In genomic region chr5:72749362-72749997, GRCh38 we compare ENCODE assay signal across 28 cellular contexts.
DNase-seq lines count a peak whose midpoint lies in the region; ATAC-seq and TF ChIP-seq lines count a peak whose summit lies in the region.
"Had no signal": no experiment of that assay in that cellular context is flagged by ENCODE, and none has a peak within 500 bp of the region (broad histone marks: within the 10 kb centered on the region; RNA-seq: fewer than 3 reads in every experiment).

No MANE protein-coding gene starts in this region.

- H3K27me3 ChIP-seq in Karpas-422 (ENCODE audit: low read length) = no peaks in the 10 kb centered on the region
- no peaks in the 10 kb centered on the region for H3K27me3 ChIP-seq in endodermal cell (ENCODE audit: control insufficient read depth, insufficient read depth, low read length, poor library complexity, severe bottlenecking)
- peaks cover 0 to 4% (median 0%) of the 10 kb centered on the region in 3 experiments for H3K27me3 ChIP-seq in neuronal stem cell (ENCODE audit: control insufficient read depth in 3 of 3, insufficient read depth in 3 of 3, low read depth in 1 of 3, low read length in 3 of 3)
- no peaks in the 10 kb centered on the region for H3K27me3 ChIP-seq in breast epithelium
- H3K27me3 ChIP-seq: BE2C had no signal

- no peak for TF ChIP-seq POLR2A in breast epithelium (IDR thresholded peaks at IDR 0.05)

- H3K36me3 Mint-ChIP-seq in endodermal cell (ENCODE audit: low read depth) = no peaks in the 10 kb centered on the region
- H3K36me3 Mint-ChIP-seq in activated CD4-positive, alpha-beta T cell treated with anti-CD3 and anti-CD28 coated beads for 36 hours (ENCODE audit: low read depth) = no peaks in the 10 kb centered on the region
- H3K36me3 Mint-ChIP-seq: CD14-positive monocyte; CD8-positive, alpha-beta memory T cell had no signal

- ATAC-seq in activated CD4-positive, alpha-beta T cell treated with anti-CD3 and anti-CD28 coated beads for 36 hours = no peak

- POLR2A ChIA-PET in activated CD4-positive, alpha-beta T cell treated with anti-CD3 and anti-CD28 coated beads for 36 hours (lab: Charles Lee) = no interaction called here

- no peak overlapping the region for H3K4ac ChIP-seq in neuronal stem cell (ENCODE audit: low read length)

- H3K18ac ChIP-seq in neuronal stem cell (ENCODE audit: low read length) = no peak overlapping the region

- H4K91ac ChIP-seq in neuronal stem cell (ENCODE audit: low read depth, low read length, poor library complexity) = no peak overlapping the region

- no peak overlapping the region for H3K23ac ChIP-seq in neuronal stem cell (ENCODE audit: low read depth, low read length, poor library complexity)

- H3K27me3 Mint-ChIP-seq in endodermal cell (ENCODE audit: insufficient read depth) = peaks cover 30% of the 10 kb centered on the region
- peaks cover 3% of the 10 kb centered on the region for H3K27me3 Mint-ChIP-seq in activated CD4-positive, alpha-beta T cell treated with anti-CD3 and anti-CD28 coated beads for 36 hours

- H3K14ac ChIP-seq in neuronal stem cell (ENCODE audit: low read length) = no peak overlapping the region

- no peaks in the 10 kb centered on the region for H3K79me1 ChIP-seq in neuronal stem cell (ENCODE audit: low read depth, low read length)

- no peak overlapping the region for H2BK15ac ChIP-seq in neuronal stem cell (ENCODE audit: low read length)

- DNase-seq in NCI-H82 (lab: John Stamatoyannopoulos, UW) (peak; percentile 33), NCI-H82 treated with DMSO at 0.1 percent for 48 hours (lab: John Stamatoyannopoulos, UW; ENCODE audit: unreplicated experiment) (no peak), Karpas-422 (peak; percentile 31), endodermal cell (peak; percentile 48), neuronal stem cell (ENCODE audit: low spot score) (no peak), breast epithelium (ENCODE audit: low spot score in 2 of 2) (no peak), NCI-H526 treated with DMSO at 0.1 percent for 48 hours (lab: John Stamatoyannopoulos, UW) (no peak)
- no peak for DNase-seq in activated CD4-positive, alpha-beta T cell treated with anti-CD3 and anti-CD28 coated beads for 36 hours
- DNase-seq: ACHN; BE2C; CD8-positive, alpha-beta memory T cell; DMS153; HFFc6; KG1; MM.1S; NCI-H1417; NCI-H1694 treated with DMSO at 0.1 percent for 48 hours; NCI-H2171 treated with DMSO at 0.1 percent for 48 hours; NCI-H345; NCI-H524; NCI-H774; PC-9; RPMI8226; SHP77 treated with DMSO at 0.1 percent for 48 hours had no signal

- no peak overlapping the region for H2BK12ac ChIP-seq in neuronal stem cell (ENCODE audit: low read length)

- no peaks in the 10 kb centered on the region for H3K9me2 ChIP-seq in Karpas-422 (replicated peaks; ENCODE audit: insufficient read depth, low read length)

- no peak overlapping the region for H2AK5ac ChIP-seq in neuronal stem cell (ENCODE audit: low read depth, low read length)

- no peaks in the 10 kb centered on the region for H3K4me1 ChIP-seq in Karpas-422 (ENCODE audit: low read length)
- peaks cover 13% of the 10 kb centered on the region for H3K4me1 ChIP-seq in endodermal cell (ENCODE audit: control insufficient read depth, insufficient read depth, low read length)
- no peaks in the 10 kb centered on the region for H3K4me1 ChIP-seq in neuronal stem cell (ENCODE audit: control insufficient read depth in 2 of 2, insufficient read depth in 1 of 2, low read depth in 1 of 2, low read length in 2 of 2)
- H3K4me1 ChIP-seq in breast epithelium = no peaks in the 10 kb centered on the region
- H3K4me1 ChIP-seq: HAP-1 had no signal

- H3K9me3 Mint-ChIP-seq in endodermal cell = no peaks in the 10 kb centered on the region
- H3K9me3 Mint-ChIP-seq in activated CD4-positive, alpha-beta T cell treated with anti-CD3 and anti-CD28 coated beads for 36 hours (ENCODE audit: low read depth) = peaks cover 2% of the 10 kb centered on the region
- H3K9me3 Mint-ChIP-seq: CD8-positive, alpha-beta memory T cell; HFFc6 had no signal

- H3K9me3 ChIP-seq in Karpas-422 (ENCODE audit: low read length) (no peaks in the 10 kb centered on the region), endodermal cell (ENCODE audit: control insufficient read depth, low read length) (no peaks in the 10 kb centered on the region), neuronal stem cell (replicated peaks in 1 of 2; ENCODE audit: control insufficient read depth in 2 of 2, insufficient read depth in 1 of 2, low read depth in 1 of 2, low read length in 2 of 2) (no peaks in the 10 kb centered on the region), breast epithelium (no peaks in the 10 kb centered on the region)
- H3K9me3 ChIP-seq: BE2C had no signal

- H3K79me2 ChIP-seq in Karpas-422 (ENCODE audit: low read length) = no peaks in the 10 kb centered on the region

- no peak overlapping the region for H3K27ac ChIP-seq in Karpas-422 (ENCODE audit: low read length)
- no peak overlapping the region for H3K27ac ChIP-seq in endodermal cell (ENCODE audit: low read depth, low read length)
- no peak overlapping the region for H3K27ac ChIP-seq in neuronal stem cell (replicated peaks; ENCODE audit: low read length)
- no peak overlapping the region for H3K27ac ChIP-seq in breast epithelium
- H3K27ac ChIP-seq: 22Rv1, PC-9, SK-N-MC had no signal

- no peak overlapping the region for H3K4me3 ChIP-seq in Karpas-422 (ENCODE audit: low read length)
- H3K4me3 ChIP-seq in endodermal cell (ENCODE audit: low read length) = no peak overlapping the region
- no peak overlapping the region for H3K4me3 ChIP-seq in neuronal stem cell (ENCODE audit: low read length in 2 of 2)
- no peak overlapping the region for H3K4me3 ChIP-seq in breast epithelium
- H3K4me3 ChIP-seq: HAP-1, PC-9, SK-N-MC had no signal

- CTCF ChIA-PET in activated CD4-positive, alpha-beta T cell treated with anti-CD3 and anti-CD28 coated beads for 36 hours (lab: Charles Lee) = interaction anchor here (0.6 kb wide), 1 partner anchor 283 kb away, joined by 4 read pairs; no protein-coding TSS in a partner anchor

- no peaks in the 10 kb centered on the region for H3K36me3 ChIP-seq in Karpas-422 (ENCODE audit: insufficient read depth, low read length)
- H3K36me3 ChIP-seq in endodermal cell (ENCODE audit: control insufficient read depth, insufficient read depth, low read length) = no peaks in the 10 kb centered on the region
- no peaks in the 10 kb centered on the region for H3K36me3 ChIP-seq in neuronal stem cell (replicated peaks in 1 of 2; ENCODE audit: control insufficient read depth in 2 of 2, insufficient read depth in 2 of 2, low read length in 2 of 2)
- H3K36me3 ChIP-seq in breast epithelium = no peaks in the 10 kb centered on the region
- H3K36me3 ChIP-seq: BE2C, HAP-1 had no signal

- H3K4me3 Mint-ChIP-seq in endodermal cell = no peak overlapping the region
- no peak overlapping the region for H3K4me3 Mint-ChIP-seq in activated CD4-positive, alpha-beta T cell treated with anti-CD3 and anti-CD28 coated beads for 36 hours
- H3K4me3 Mint-ChIP-seq: CD14-positive monocyte; CD8-positive, alpha-beta memory T cell; HFFc6 had no signal

- H4K20me1 ChIP-seq in Karpas-422 (ENCODE audit: insufficient read depth, low read depth, low read length) = no peaks in the 10 kb centered on the region

- H3K27ac Mint-ChIP-seq in endodermal cell = no peak overlapping the region
- H3K27ac Mint-ChIP-seq in activated CD4-positive, alpha-beta T cell treated with anti-CD3 and anti-CD28 coated beads for 36 hours = no peak overlapping the region
- H3K27ac Mint-ChIP-seq: CD14-positive monocyte; CD8-positive, alpha-beta memory T cell; HFFc6 had no signal

- H3K4me1 Mint-ChIP-seq in endodermal cell = peaks cover 18% of the 10 kb centered on the region
- H3K4me1 Mint-ChIP-seq in activated CD4-positive, alpha-beta T cell treated with anti-CD3 and anti-CD28 coated beads for 36 hours = no peaks in the 10 kb centered on the region
- H3K4me1 Mint-ChIP-seq: CD14-positive monocyte; CD8-positive, alpha-beta memory T cell had no signal

- no peak overlapping the region for H4K8ac ChIP-seq in neuronal stem cell (ENCODE audit: low read depth, low read length)

- H2AFZ ChIP-seq in Karpas-422 (ENCODE audit: low read length) = no peak overlapping the region
- peak overlapping the region; percentile 49 for H2AFZ ChIP-seq in neuronal stem cell (ENCODE audit: low read length)
- H2AFZ ChIP-seq: PC-9 had no signal

- TF ChIP-seq CTCF in endodermal cell (conservative IDR thresholded peaks at IDR 0.05) = no peak
- no peak for TF ChIP-seq CTCF in breast epithelium (IDR thresholded peaks at IDR 0.05)

- H2BK5ac ChIP-seq in neuronal stem cell (ENCODE audit: low read length) = no peak overlapping the region

- 86 to 87% methylated on average over 7 to 12 of the region's 12 CpGs for WGBS in endodermal cell (ENCODE audit: insufficient coverage in 1 of 2, insufficient read length in 1 of 2), 2 experiments
- no CpG with 5 or more reads among the region's 12 CpGs for WGBS in neuronal stem cell (ENCODE audit: extremely low coverage in 2 of 2, insufficient read length in 2 of 2, insufficient replicate concordance in 1 of 2), 2 donors

- intact Hi-C loops in breast epithelium (cut with DNase I; ENCODE audit: low total_unique reads) = no loop called here
- intact Hi-C loops in activated CD4-positive, alpha-beta T cell treated with anti-CD3 and anti-CD28 coated beads for 36 hours (cut with DNase I, micrococcal nuclease) = no loop called here

- no peak overlapping the region for H3K4me2 ChIP-seq in Karpas-422 (ENCODE audit: low read depth, low read length, poor library complexity, severe bottlenecking)
- no peak overlapping the region for H3K4me2 ChIP-seq in neuronal stem cell (ENCODE audit: insufficient read depth, low read length, poor library complexity, severe bottlenecking)
- H3K4me2 ChIP-seq: PC-9 had no signal

- H2BK120ac ChIP-seq in neuronal stem cell (ENCODE audit: low read depth, low read length) = no peak overlapping the region

- no peak overlapping the region for H3K9ac ChIP-seq in Karpas-422 (ENCODE audit: low read length)
- H3K9ac ChIP-seq in endodermal cell (ENCODE audit: extremely low read depth, low read length, poor library complexity, severe bottlenecking) = no peak overlapping the region
- H3K9ac ChIP-seq in neuronal stem cell (ENCODE audit: low read depth, low read length, poor library complexity) = no peak overlapping the region

Comparison
In these comparisons a context has a peak if more than half of its experiments do, and no peak if none do; other contexts are left out.
1. DNase-seq: peak in NCI-H82 (single experiment), Karpas-422 (single experiment) and endodermal cell (single experiment); none in NCI-H82 treated with DMSO at 0.1 percent for 48 hours (single experiment), neuronal stem cell (single experiment), breast epithelium (0 of 2), activated CD4-positive, alpha-beta T cell treated with anti-CD3 and anti-CD28 coated beads for 36 hours (single experiment) and NCI-H526 treated with DMSO at 0.1 percent for 48 hours (single experiment).